Comparison of ENCODE assay signal across 8 cellular contexts in genomic region chr1:114353233-114353632, GRCh38.
A peak's percentile ranks its signal among the peaks of the same experiment; 100 is the strongest.
DNase-seq lines count a peak whose midpoint lies in the region; ATAC-seq, FAIRE-seq and TF ChIP-seq lines count a peak whose summit lies in the region.

No MANE protein-coding gene starts in this region.

- peak overlapping the region; percentile 73 for H2AFZ ChIP-seq in keratinocyte (ENCODE audit: control insufficient read depth, low read length)

- peaks cover 8% of the 10 kb centered on the region for H3K4me1 ChIP-seq in keratinocyte (ENCODE audit: control insufficient read depth, extremely low read depth, insufficient read depth, low read length)

- no peak for TF ChIP-seq CTCF in keratinocyte (optimal IDR thresholded peaks at IDR 0.05 in 1 of 3, IDR thresholded peaks at IDR 0.05 in 1 of 3, conservative IDR thresholded peaks at IDR 0.05 in 1 of 3; ENCODE audit: extremely low read depth in 1 of 3, insufficient read depth in 2 of 3, low read length in 3 of 3)

- ATAC-seq in GM18502 (IDR thresholded peaks at IDR 0.05; ENCODE audit: poor library complexity, unreplicated experiment) = peak; percentile 78
- ATAC-seq in HG03457 (IDR thresholded peaks at IDR 0.05; ENCODE audit: unreplicated experiment) = no peak

- no peaks in the 10 kb centered on the region for H3K36me3 ChIP-seq in keratinocyte (ENCODE audit: control insufficient read depth in 2 of 2, extremely low read depth in 1 of 2, insufficient read depth in 2 of 2, low read length in 2 of 2)

- H4K20me1 ChIP-seq in keratinocyte (ENCODE audit: control insufficient read depth, extremely low read depth, insufficient read depth, low read length) = no peaks in the 10 kb centered on the region

- H3K9ac ChIP-seq in keratinocyte (ENCODE audit: control insufficient read depth, extremely low read depth, insufficient read depth, low read length) = no peak overlapping the region

- H3K27ac ChIP-seq in angular gyrus (ENCODE audit: low read depth, low read length) = peak overlapping the region; percentile 56
- no peak overlapping the region for H3K27ac ChIP-seq in keratinocyte (ENCODE audit: control insufficient read depth, insufficient read depth, low read length)

- dilution Hi-C loops in keratinocyte (cut with MboI; ENCODE audit: extremely low pct_ligation_motif_present, low sequenced_read_pairs) = no loop called here

- H3K27me3 ChIP-seq in keratinocyte (ENCODE audit: control insufficient read depth, extremely low read depth, insufficient read depth, low read length) = no peaks in the 10 kb centered on the region

- H3K9me3 ChIP-seq in keratinocyte (ENCODE audit: control insufficient read depth, low read depth, low read length) = no peaks in the 10 kb centered on the region

- H3K4me2 ChIP-seq in keratinocyte (ENCODE audit: control insufficient read depth, extremely low read depth, insufficient read depth, low read depth, low read length) = peak overlapping the region; percentile 3

- no peak for FAIRE-seq in keratinocyte (lab: Jason Lieb, UNC)

- DNase-seq in NCI-H1092 treated with DMSO at 0.1 percent for 48 hours (lab: John Stamatoyannopoulos, UW) (peak; percentile 76), keratinocyte (ENCODE audit: low read depth, low spot score) (no peak), HuH-7 (ENCODE audit: low spot score) (no peak), cerebellar nuclear complex (lab: John Stamatoyannopoulos, UW) (no peak)
- no peak for DNase-seq in stimulated activated CD4-positive, alpha-beta T cell treated with anti-CD3 and anti-CD28 coated beads, Interleukin-4, amount 100 ng/mL, for 1 hour

- no peaks in the 10 kb centered on the region for H3K79me2 ChIP-seq in keratinocyte (ENCODE audit: control insufficient read depth, insufficient read depth, low read length)

- H3K9me1 ChIP-seq in keratinocyte (ENCODE audit: control insufficient read depth, extremely low read depth, insufficient read depth, low read length) = no peaks in the 10 kb centered on the region

- H3K4me3 ChIP-seq in keratinocyte (ENCODE audit: control insufficient read depth in 2 of 3, extremely low read depth in 1 of 3, insufficient read depth in 2 of 3, low read depth in 1 of 3, low read length in 3 of 3) = no peak overlapping the region
